In the genomic region with DNA sequence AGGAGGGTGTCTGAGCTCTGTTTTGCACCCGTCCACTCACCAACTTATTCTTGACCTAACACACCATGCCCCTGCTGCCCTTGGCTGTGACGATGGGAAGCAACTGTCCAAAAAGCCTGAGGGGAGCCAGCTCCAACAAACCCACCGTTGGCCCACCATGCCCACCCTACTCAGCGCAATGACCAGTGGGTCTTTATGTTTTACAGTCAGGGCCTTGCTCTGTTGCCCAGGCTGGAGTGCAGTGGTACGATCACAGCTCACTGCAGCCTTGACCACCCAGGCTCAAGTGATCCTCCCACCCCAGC, we compare ENCODE assay signal across 21 cellular contexts.
DNase-seq lines count a peak whose midpoint lies in the region; ATAC-seq and TF ChIP-seq lines count a peak whose summit lies in the region.
"Had no signal": no experiment of that assay in that cellular context is flagged by ENCODE, and none has a peak within 500 bp of the region (broad histone marks: within the 10 kb centered on the region; RNA-seq: fewer than 3 reads in every experiment).

No MANE protein-coding gene starts in this region.

- no peak overlapping the region for H3K27ac Mint-ChIP-seq in activated CD8-positive, alpha-beta memory T cell treated with anti-CD3 and anti-CD28 coated beads, Interleukin-2, amount 10 ng/mL, durations not matched to agents 7 days and 5 days
- H3K27ac Mint-ChIP-seq: activated CD4-positive, alpha-beta T cell treated with anti-CD3 and anti-CD28 coated beads, Interleukin-2, amount 10 ng/mL, durations not matched to agents 7 days and 5 days; B cell; natural killer cell had no signal

- TF ChIP-seq POLR2A in transverse colon (IDR thresholded peaks at IDR 0.05): no peak

- CTCF ChIA-PET in activated CD8-positive, alpha-beta memory T cell treated with anti-CD3 and anti-CD28 coated beads, Interleukin-2, amount 10 ng/mL, durations not matched to agents 7 days and 5 days (lab: Charles Lee): no interaction called here

- peaks cover 10 to 51% (median 24%) of the 10 kb centered on the region in 4 donors for H3K4me1 ChIP-seq in transverse colon

- H3K4me3 Mint-ChIP-seq in activated CD8-positive, alpha-beta memory T cell treated with anti-CD3 and anti-CD28 coated beads, Interleukin-2, amount 10 ng/mL, durations not matched to agents 7 days and 5 days: no peak overlapping the region
- H3K4me3 Mint-ChIP-seq: activated CD4-positive, alpha-beta T cell treated with anti-CD3 and anti-CD28 coated beads, Interleukin-2, amount 10 ng/mL, durations not matched to agents 7 days and 5 days; natural killer cell; stimulated activated memory B cell treated with anti-CD40 and anti-IgM and Interleukin-4, amounts not matched to agents 10 μg/mL and 1 μg/mL and 100 μg/mL, for 72 hours had no signal

- H3K36me3 ChIP-seq in transverse colon: no peaks in the 10 kb centered on the region

- peak overlapping the region; percentile 71 for H3K27ac ChIP-seq in layer of hippocampus (ENCODE audit: low read depth, low read length)
- peak overlapping the region; percentile 66 to 80 (median 75) for H3K27ac ChIP-seq in transverse colon

- peaks cover 1% of the 10 kb centered on the region for H3K4me1 Mint-ChIP-seq in activated CD8-positive, alpha-beta memory T cell treated with anti-CD3 and anti-CD28 coated beads, Interleukin-2, amount 10 ng/mL, durations not matched to agents 7 days and 5 days

- no peaks in the 10 kb centered on the region for H3K9me3 Mint-ChIP-seq in activated CD8-positive, alpha-beta memory T cell treated with anti-CD3 and anti-CD28 coated beads, Interleukin-2, amount 10 ng/mL, durations not matched to agents 7 days and 5 days (ENCODE audit: low read depth)
- H3K9me3 Mint-ChIP-seq: activated CD4-positive, alpha-beta T cell treated with anti-CD3 and anti-CD28 coated beads, Interleukin-2, amount 10 ng/mL, durations not matched to agents 7 days and 5 days; natural killer cell; stimulated activated memory B cell treated with anti-CD40 and anti-IgM and Interleukin-4, amounts not matched to agents 10 μg/mL and 1 μg/mL and 100 μg/mL, for 72 hours had no signal

- H3K4me3 ChIP-seq in transverse colon: no peak overlapping the region

- intact Hi-C loops in posterior vena cava (cut with DNase I) (loop anchor here in 1 of 2 donors (5.0 kb wide), 1 partner anchor 40 kb away; no protein-coding TSS in a partner anchor), transverse colon (cut with DNase I; ENCODE audit: low total_unique reads) (no loop called here)

- peaks cover 1% of the 10 kb centered on the region for H3K36me3 Mint-ChIP-seq in activated CD8-positive, alpha-beta memory T cell treated with anti-CD3 and anti-CD28 coated beads, Interleukin-2, amount 10 ng/mL, durations not matched to agents 7 days and 5 days
- H3K36me3 Mint-ChIP-seq: natural killer cell; stimulated activated memory B cell treated with anti-CD40 and anti-IgM and Interleukin-4, amounts not matched to agents 10 μg/mL and 1 μg/mL and 100 μg/mL, for 72 hours had no signal

- H3K27me3 Mint-ChIP-seq in activated CD8-positive, alpha-beta memory T cell treated with anti-CD3 and anti-CD28 coated beads, Interleukin-2, amount 10 ng/mL, durations not matched to agents 7 days and 5 days: peaks cover 14% of the 10 kb centered on the region
- H3K27me3 Mint-ChIP-seq: B cell; stimulated activated memory B cell treated with anti-CD40 and anti-IgM and Interleukin-4, amounts not matched to agents 10 μg/mL and 1 μg/mL and 100 μg/mL, for 72 hours had no signal

- in situ Hi-C loops in transverse colon (cut with MboI; ENCODE audit: low pct_ligation_motif_present in 1 of 4, low pct_unique_long_range_greater_than_20kb in 1 of 4, low sequenced_read_pairs in 3 of 4): no loop called here

- no peaks in the 10 kb centered on the region for H3K27me3 ChIP-seq in layer of hippocampus (ENCODE audit: control insufficient read depth, insufficient read depth, low read length)
- no peaks in the 10 kb centered on the region for H3K27me3 ChIP-seq in transverse colon

- peak; percentile 33 for DNase-seq in activated CD8-positive, alpha-beta memory T cell treated with anti-CD3 and anti-CD28 coated beads for 24 hours
- DNase-seq in activated CD8-positive, alpha-beta memory T cell treated with anti-CD3 and anti-CD28 coated beads, Interleukin-2, amount 10 ng/mL, durations not matched to agents 7 days and 5 days: no peak
- DNase-seq in posterior vena cava (ENCODE audit: low spot score) (peak; percentile 79), transverse colon (no peak), HCEC 1CT (no peak), pons (ENCODE audit: low spot score) (no peak)
- DNase-seq: 8988T; activated CD4-positive, alpha-beta T cell treated with anti-CD3 and anti-CD28 coated beads, Interleukin-2, amount 10 ng/mL, durations not matched to agents 7 days and 5 days; activated naive CD4-positive, alpha-beta T cell treated with Interleukin-2 at 50 U/mL for 16 hours; activated T-cell treated with anti-CD3 and anti-CD28 coated beads for 4 hours; Calu3; EL; KBM-7; natural killer cell; NCI-H2029; RPMI8226 had no signal

- no peak for TF ChIP-seq EP300 in transverse colon (IDR thresholded peaks at IDR 0.05; ENCODE audit: low read depth)

- no peaks in the 10 kb centered on the region for H3K9me3 ChIP-seq in transverse colon

- 91 to 100% methylated on average over 1 to 5 of the region's 5 CpGs for WGBS in transverse colon (ENCODE audit: low coverage in 1 of 2), 2 donors

- ATAC-seq in activated CD8-positive, alpha-beta memory T cell treated with anti-CD3 and anti-CD28 coated beads, Interleukin-2, amount 10 ng/mL, durations not matched to agents 7 days and 5 days: no peak
- ATAC-seq in HG03520 (IDR thresholded peaks at IDR 0.05; ENCODE audit: unreplicated experiment): no peak
- ATAC-seq: HCT116; natural killer cell; stimulated activated memory B cell treated with anti-CD40 and anti-IgM and Interleukin-4, amounts not matched to agents 10 μg/mL and 1 μg/mL and 100 μg/mL, for 72 hours had no signal

- TF ChIP-seq CTCF in transverse colon (IDR thresholded peaks at IDR 0.05): no peak

Comparison
In these comparisons a context has a peak if more than half of its experiments do, and no peak if none do; other contexts are left out.
1. DNase-seq: peak in activated CD8-positive, alpha-beta memory T cell treated with anti-CD3 and anti-CD28 coated beads for 24 hours (single experiment) and posterior vena cava (single experiment); none in activated CD8-positive, alpha-beta memory T cell treated with anti-CD3 and anti-CD28 coated beads, Interleukin-2, amount 10 ng/mL, durations not matched to agents 7 days and 5 days (single experiment), transverse colon (single experiment), HCEC 1CT (single experiment) and pons (single experiment).